Comparison of ENCODE assay signal across 9 cellular contexts in the genomic region with DNA sequence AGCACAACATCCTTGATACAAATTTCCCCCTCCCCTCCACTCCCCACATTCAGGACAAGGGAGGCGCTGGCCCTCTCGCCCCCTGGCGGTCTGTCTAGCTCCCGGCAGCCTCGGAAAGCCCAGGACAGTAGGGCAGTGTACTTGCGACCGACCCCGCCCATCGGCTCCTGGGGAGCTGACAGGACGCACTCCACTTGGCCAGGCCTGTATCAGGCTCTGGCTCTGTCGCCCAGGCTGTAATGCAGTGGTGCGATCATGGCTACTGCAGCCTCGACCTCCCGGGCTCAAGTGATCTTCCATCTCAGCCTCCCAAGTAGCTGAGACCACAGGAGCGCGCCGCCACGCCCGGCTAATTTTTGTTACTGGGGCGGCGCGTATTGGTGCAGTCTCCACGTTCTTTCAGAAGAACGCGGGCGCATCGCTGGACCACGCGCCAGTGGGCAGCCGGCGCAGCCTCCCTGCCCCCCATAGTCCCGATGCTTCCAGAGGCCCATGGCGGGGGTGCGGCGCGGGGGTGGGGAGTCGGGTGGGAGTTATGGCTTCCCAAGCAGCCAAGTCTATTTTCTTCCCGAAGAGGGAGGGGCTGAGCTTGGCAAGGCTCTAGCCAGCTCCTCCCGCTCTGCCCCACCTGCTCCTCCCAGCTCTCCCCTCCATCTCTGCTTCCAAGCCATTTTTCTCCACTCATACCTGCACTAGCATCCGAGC. TPM values are rescaled to one million over a fixed set of nuclear protein-coding genes. Genes with fewer than 3 reads are reported as not detected.
DNase-seq lines count a peak whose midpoint lies in the region; ATAC-seq and TF ChIP-seq lines count a peak whose summit lies in the region.
"Had no signal": no experiment of that assay in that cellular context is flagged by ENCODE, and none has a peak within 500 bp of the region (broad histone marks: within the 10 kb centered on the region; RNA-seq: fewer than 3 reads in every experiment).

No MANE protein-coding gene starts in this region.

- ATAC-seq in GM21526 (IDR thresholded peaks at IDR 0.05; ENCODE audit: low FRiP score, unreplicated experiment) (peak; percentile 86), HG03045 (IDR thresholded peaks at IDR 0.05; ENCODE audit: unreplicated experiment) (no peak)

- no peaks in the 10 kb centered on the region for H3K9me3 ChIP-seq in CD8-positive, alpha-beta memory T cell (ENCODE audit: low read length)
- H3K9me3 ChIP-seq in breast epithelium, result no peaks in the 10 kb centered on the region

- H3K4me1 Mint-ChIP-seq in CD8-positive, alpha-beta memory T cell, result peaks cover 8 to 12% (median 10%) of the 10 kb centered on the region in 3 donors

- peaks cover 0 to 12% of the 10 kb centered on the region in 2 donors for H3K27me3 Mint-ChIP-seq in CD8-positive, alpha-beta memory T cell

- H3K27me3 ChIP-seq in CD8-positive, alpha-beta memory T cell (ENCODE audit: insufficient read depth, low read length, poor library complexity, severe bottlenecking), result no peaks in the 10 kb centered on the region
- H3K27me3 ChIP-seq in breast epithelium, result no peaks in the 10 kb centered on the region

- peak; percentile 35 to 73 (median 44) for DNase-seq in CD8-positive, alpha-beta memory T cell
- DNase-seq in NAMALWA (ENCODE audit: low spot score) (peak; percentile 68), breast epithelium (ENCODE audit: low spot score in 2 of 2) (peak in 1 of 2 donors; percentile 52), iPS-NIHi7 (ENCODE audit: extremely low spot score) (peak; percentile 80)
- peak; percentile 76 for DNase-seq in stimulated activated CD4-positive, alpha-beta T cell treated with anti-CD3 and anti-CD28 coated beads, Interleukin-15, amount 100 ng/mL, for 24 hours

- peaks cover 7% of the 10 kb centered on the region for H3K4me1 ChIP-seq in CD8-positive, alpha-beta memory T cell (ENCODE audit: insufficient read depth, low read length)
- H3K4me1 ChIP-seq in breast epithelium, result no peaks in the 10 kb centered on the region

- no peaks in the 10 kb centered on the region for H3K9me3 Mint-ChIP-seq in CD8-positive, alpha-beta memory T cell

- H3K27ac Mint-ChIP-seq in CD8-positive, alpha-beta memory T cell, result peak overlapping the region in 1 of 8 donors; percentile 57

- CTCF ChIA-PET in CD8-positive, alpha-beta memory T cell (lab: Charles Lee), result interaction anchor here (0.7 to 1.6 kb wide), 5 partner anchors 9 to 372 kb away, joined by 3 to 7 read pairs (median 5); a partner anchor contains a TSS

- intact Hi-C loops in breast epithelium (cut with DNase I; ENCODE audit: low total_unique reads), result no loop called here

- no peak overlapping the region for H3K4me3 ChIP-seq in CD8-positive, alpha-beta memory T cell (ENCODE audit: low read length)
- peak overlapping the region; percentile 9 to 62 (median 38) for H3K4me3 ChIP-seq in breast epithelium

- no peaks in the 10 kb centered on the region for H3K36me3 Mint-ChIP-seq in CD8-positive, alpha-beta memory T cell

- POLR2A ChIA-PET in CD8-positive, alpha-beta memory T cell (lab: Charles Lee), result interaction anchor here (0.5 to 1.0 kb wide), 3 partner anchors 18 to 356 kb away, joined by 3 read pairs; no protein-coding TSS in a partner anchor

- no peak overlapping the region for H3K27ac ChIP-seq in CD8-positive, alpha-beta memory T cell (ENCODE audit: low read depth, low read length)
- H3K27ac ChIP-seq in VCaP (no peak overlapping the region), breast epithelium (no peak overlapping the region)

- H3K4me3 Mint-ChIP-seq in CD8-positive, alpha-beta memory T cell, result peak overlapping the region in 6 of 7 donors; percentile 37 to 82 (median 62)

- TF ChIP-seq POLR2A in breast epithelium (IDR thresholded peaks at IDR 0.05), result no peak

- TF ChIP-seq CTCF in VCaP (conservative IDR thresholded peaks at IDR 0.05) (peak; percentile 70), breast epithelium (IDR thresholded peaks at IDR 0.05) (peak in 2 of 3 donors; percentile 14 to 26)

- H3K36me3 ChIP-seq in CD8-positive, alpha-beta memory T cell (ENCODE audit: insufficient read depth, low read length), result no peaks in the 10 kb centered on the region
- no peaks in the 10 kb centered on the region for H3K36me3 ChIP-seq in breast epithelium

RNA-seq across cellular contexts. Expression of a gene that starts 7.8 kb away (rescaled TPM):
- total RNA-seq in CD8-positive, alpha-beta memory T cell, result not detected
- polyA plus RNA-seq in CD8-positive, alpha-beta memory T cell, result not detected
- not detected for total RNA-seq in breast epithelium
- total RNA-seq: subcutaneous adipose tissue had no signal

RNA-seq across cellular contexts. Expression of a gene that starts 16.2 kb away (rescaled TPM):
- total RNA-seq in CD8-positive, alpha-beta memory T cell, result 10 to 100 TPM; 97.3 to 98.5 TPM
- 314 TPM for polyA plus RNA-seq in CD8-positive, alpha-beta memory T cell
- 10 to 100 TPM; 45.5 to 70.8 (median 47.5) TPM for total RNA-seq in breast epithelium

RNA-seq across cellular contexts. Expression of a gene that starts 16.3 kb away (rescaled TPM):
- total RNA-seq in CD8-positive, alpha-beta memory T cell, result 10 to 100 TPM; 22.9 to 25.1 TPM
- 59.6 TPM for polyA plus RNA-seq in CD8-positive, alpha-beta memory T cell
- 10 to 100 TPM; 12.5 to 14.1 (median 13.5) TPM for total RNA-seq in breast epithelium

RNA-seq across cellular contexts. Expression of a gene that starts 35.1 kb away (rescaled TPM):
- total RNA-seq in CD8-positive, alpha-beta memory T cell, result 10 to 100 TPM; 19.9 to 22.7 TPM
- 10.9 TPM for polyA plus RNA-seq in CD8-positive, alpha-beta memory T cell
- total RNA-seq in breast epithelium, result 10 to 100 TPM in 1 of 3 donors, 1 to 10 TPM in 2; 7.5 to 10.8 (median 8.2) TPM

RNA-seq across cellular contexts. Expression of a gene that starts 55.7 kb away (rescaled TPM):
- 10 to 100 TPM; 11.3 to 11.7 TPM for total RNA-seq in CD8-positive, alpha-beta memory T cell
- 4.6 TPM for polyA plus RNA-seq in CD8-positive, alpha-beta memory T cell
- total RNA-seq in breast epithelium, result 1 to 10 TPM; 6.4 to 7.3 (median 6.9) TPM
